ENCODE assay signal across 2 cellular contexts in genomic region chr16:66853261-66854139, GRCh38.
TF ChIP-seq lines count a peak whose summit lies in the region.

No MANE protein-coding gene starts in this region.

TF ChIP-seq in SK-N-SH, 30 proteins besides CTCF, POLR2A, EP300 and RAD21:
- no peak for TF ChIP-seq PBX3 (IDR thresholded peaks at IDR 0.05)
- no peak for TF ChIP-seq RCOR1 (IDR thresholded peaks at IDR 0.05; ENCODE audit: low read length)
- TF ChIP-seq ZBTB33 (IDR thresholded peaks at IDR 0.05; ENCODE audit: borderline replicate concordance, low read depth): no peak
- TF ChIP-seq TCF12 (IDR thresholded peaks at IDR 0.05): no peak
- TF ChIP-seq CHD2 (IDR thresholded peaks at IDR 0.05; ENCODE audit: low read length, partially characterized antibody): no peak
- no peak for TF ChIP-seq RFX5 (IDR thresholded peaks at IDR 0.05; ENCODE audit: low read length)
- TF ChIP-seq IRF3 (IDR thresholded peaks at IDR 0.05; ENCODE audit: low read depth, low read length): no peak
- TF ChIP-seq SMC3 (IDR thresholded peaks at IDR 0.05; ENCODE audit: low read depth, low read length): no peak

TF ChIP-seq in SK-N-SH treated with all-trans-retinoic acid at 6 μM for 48 hours, 23 proteins besides CTCF, POLR2A, EP300 and RAD21 (continued from another document):
- TF ChIP-seq POU6F1 (CRISPR knock-in tag; IDR thresholded peaks at IDR 0.05; ENCODE audit: borderline replicate concordance, low read depth) (no peak), ZC3H10 (CRISPR knock-in tag; IDR thresholded peaks at IDR 0.05) (no peak), PATZ1 (CRISPR knock-in tag; IDR thresholded peaks at IDR 0.05; ENCODE audit: borderline replicate concordance) (no peak), PPARA (CRISPR knock-in tag; IDR thresholded peaks at IDR 0.05; ENCODE audit: borderline replicate concordance) (no peak), OSR1 (CRISPR knock-in tag; IDR thresholded peaks at IDR 0.05) (no peak), CREB5 (CRISPR knock-in tag; IDR thresholded peaks at IDR 0.05; ENCODE audit: low read depth) (no peak)
TF ChIP-seq in SK-N-SH treated with all-trans-retinoic acid at 6 μM for 48 hours: peak in this region for 0.
